22 cellular contexts compared by ENCODE assay signal in genomic region chr2:52512760-52513159, GRCh38.
"Had no signal": no experiment of that assay in that cellular context is flagged by ENCODE, and none has a peak within 500 bp of the region (broad histone marks: within the 10 kb centered on the region; RNA-seq: fewer than 3 reads in every experiment).

No MANE protein-coding gene starts in this region.

- DNase-seq: cortex of kidney; effector memory CD8-positive, alpha-beta T cell; head of caudate nucleus; kidney; mucosa of descending colon; naive B cell; nucleus accumbens; sigmoid colon; stimulated activated naive B cell treated with anti-CD40 and anti-IgM and Interleukin-4, amounts not matched to agents 10 μg/mL and 1 μg/mL and 100 μg/mL, for 72 hours; upper lobe of left lung had no signal

- H3K9me3 ChIP-seq: prostate gland, right atrium auricular region, sigmoid colon, thoracic aorta, tibial nerve, upper lobe of left lung had no signal

- H3K4me1 Mint-ChIP-seq: memory B cell; mesothelial cell of epicardium; naive B cell; stimulated activated naive B cell treated with anti-CD40 and anti-IgM and Interleukin-4, amounts not matched to agents 10 μg/mL and 1 μg/mL and 100 μg/mL, for 72 hours had no signal

- FAIRE-seq: frontal cortex, kidney, urothelium cell line had no signal

- H3K4me3 ChIP-seq: lung, mucosa of descending colon, prostate gland, right atrium auricular region, sigmoid colon, thoracic aorta, tibial nerve, upper lobe of left lung had no signal

- ATAC-seq: effector memory CD8-positive, alpha-beta T cell; left lobe of liver; mucosa of descending colon; natural killer cell treated with Interleukin-12 subunit alpha and Interleukin-12 subunit beta and Interleukin-15 and Interleukin-18, amount 100 ng/mL, for 72 hours; stimulated activated naive B cell treated with anti-CD40 and anti-IgM and Interleukin-4, amounts not matched to agents 10 μg/mL and 1 μg/mL and 100 μg/mL, for 72 hours had no signal

- H3K4me3 Mint-ChIP-seq: effector memory CD8-positive, alpha-beta T cell; memory B cell; mesothelial cell of epicardium; naive B cell; natural killer cell treated with Interleukin-12 subunit alpha and Interleukin-12 subunit beta and Interleukin-15 and Interleukin-18, amount 100 ng/mL, for 72 hours; stimulated activated naive B cell treated with anti-CD40 and anti-IgM and Interleukin-4, amounts not matched to agents 10 μg/mL and 1 μg/mL and 100 μg/mL, for 72 hours; stimulated activated naive CD8-positive, alpha-beta T cell treated with anti-CD3 and anti-CD28 coated beads, Interleukin-15, Interleukin-2, amounts not matched to agents 100 ng/mL and 50 ng/mL, for 24 hours had no signal

- H3K36me3 Mint-ChIP-seq: memory B cell; mesothelial cell of epicardium; naive B cell; natural killer cell treated with Interleukin-12 subunit alpha and Interleukin-12 subunit beta and Interleukin-15 and Interleukin-18, amount 100 ng/mL, for 72 hours; stimulated activated naive B cell treated with anti-CD40 and anti-IgM and Interleukin-4, amounts not matched to agents 10 μg/mL and 1 μg/mL and 100 μg/mL, for 72 hours had no signal

- H3K9me3 Mint-ChIP-seq: memory B cell had no signal

- H3K27ac ChIP-seq: prostate gland, right atrium auricular region, sigmoid colon, thoracic aorta, tibial nerve, upper lobe of left lung had no signal

- H3K27me3 ChIP-seq: right atrium auricular region, sigmoid colon, tibial nerve, upper lobe of left lung had no signal

- H3K27me3 Mint-ChIP-seq: effector memory CD8-positive, alpha-beta T cell; memory B cell; naive B cell; natural killer cell treated with Interleukin-12 subunit alpha and Interleukin-12 subunit beta and Interleukin-15 and Interleukin-18, amount 100 ng/mL, for 72 hours; stimulated activated naive B cell treated with anti-CD40 and anti-IgM and Interleukin-4, amounts not matched to agents 10 μg/mL and 1 μg/mL and 100 μg/mL, for 72 hours; stimulated activated naive CD8-positive, alpha-beta T cell treated with anti-CD3 and anti-CD28 coated beads, Interleukin-15, Interleukin-2, amounts not matched to agents 100 ng/mL and 50 ng/mL, for 24 hours had no signal

- H3K27ac Mint-ChIP-seq: effector memory CD8-positive, alpha-beta T cell; memory B cell; mesothelial cell of epicardium; natural killer cell treated with Interleukin-12 subunit alpha and Interleukin-12 subunit beta and Interleukin-15 and Interleukin-18, amount 100 ng/mL, for 72 hours; stimulated activated naive B cell treated with anti-CD40 and anti-IgM and Interleukin-4, amounts not matched to agents 10 μg/mL and 1 μg/mL and 100 μg/mL, for 72 hours; stimulated activated naive CD8-positive, alpha-beta T cell treated with anti-CD3 and anti-CD28 coated beads, Interleukin-15, Interleukin-2, amounts not matched to agents 100 ng/mL and 50 ng/mL, for 24 hours had no signal

- H3K4me1 ChIP-seq: prostate gland, right atrium auricular region, sigmoid colon, tibial nerve, upper lobe of left lung had no signal

- H3K36me3 ChIP-seq: prostate gland, right atrium auricular region, sigmoid colon, thoracic aorta, tibial nerve, upper lobe of left lung had no signal
